17 cellular contexts compared by ENCODE assay signal in genomic region chr22:25714739-25715138, GRCh38. TPM values are rescaled to one million over a fixed set of nuclear protein-coding genes. Genes with fewer than 3 reads are reported as not detected.
DNase-seq lines count a peak whose midpoint lies in the region; ATAC-seq and TF ChIP-seq lines count a peak whose summit lies in the region.
"Had no signal": no experiment of that assay in that cellular context is flagged by ENCODE, and none has a peak within 500 bp of the region (broad histone marks: within the 10 kb centered on the region; RNA-seq: fewer than 3 reads in every experiment).

No MANE protein-coding gene starts in this region.

- ATAC-seq in activated T-cell treated with anti-CD3 and anti-CD28 coated beads, Interleukin-2, amount 50 U/mL, for 72 hours (replicated peaks in 1 of 2): peak; percentile 38 to 52
- no peak for ATAC-seq in HG03520 (IDR thresholded peaks at IDR 0.05; ENCODE audit: unreplicated experiment)
- ATAC-seq: GM12878, HCT116 had no signal

- no peaks in the 10 kb centered on the region for H3K9me3 ChIP-seq in skeletal muscle tissue (ENCODE audit: control insufficient read depth in 3 of 3, low read length in 3 of 3)
- H3K9me3 ChIP-seq: BLaER1 had no signal

- no peaks in the 10 kb centered on the region for H3K27me3 Mint-ChIP-seq in activated T-cell treated with anti-CD3 and anti-CD28 coated beads, Interleukin-2, amount 50 U/mL, for 72 hours (ENCODE audit: low read depth)
- peaks cover 4% of the 10 kb centered on the region for H3K27me3 Mint-ChIP-seq in nephron (ENCODE audit: low read depth)

- no peak overlapping the region for H3K4me3 ChIP-seq in skeletal muscle tissue (ENCODE audit: low read length in 3 of 3)
- H3K4me3 ChIP-seq: BLaER1, GM12878, GM23248 had no signal

- peak overlapping the region; percentile 69 for H3K27ac ChIP-seq in skeletal muscle tissue (ENCODE audit: low read depth, low read length)
- H3K27ac ChIP-seq: BLaER1, GM23248, HL-60 had no signal

- no peak for TF ChIP-seq CTCF in nephron (IDR thresholded peaks at IDR 0.05; ENCODE audit: unreplicated experiment in 3 of 3)

- H3K36me3 Mint-ChIP-seq in activated T-cell treated with anti-CD3 and anti-CD28 coated beads, Interleukin-2, amount 50 U/mL, for 72 hours (ENCODE audit: insufficient read depth in 2 of 2): peaks cover 2 to 15% of the 10 kb centered on the region in 2 donors
- H3K36me3 Mint-ChIP-seq in nephron (ENCODE audit: low read depth): peaks cover 15% of the 10 kb centered on the region

- H3K36me3 ChIP-seq in skeletal muscle tissue (ENCODE audit: control insufficient read depth in 3 of 3, insufficient read depth in 3 of 3, low read length in 3 of 3): peaks cover 0 to 2% (median 0%) of the 10 kb centered on the region in 3 donors

- no peaks in the 10 kb centered on the region for H3K27me3 ChIP-seq in skeletal muscle tissue (ENCODE audit: control insufficient read depth in 3 of 3, insufficient read depth in 3 of 3, low read length in 3 of 3)
- H3K27me3 ChIP-seq: BLaER1 had no signal

- no peaks in the 10 kb centered on the region for H3K9me3 Mint-ChIP-seq in activated T-cell treated with anti-CD3 and anti-CD28 coated beads, Interleukin-2, amount 50 U/mL, for 72 hours
- no peaks in the 10 kb centered on the region for H3K9me3 Mint-ChIP-seq in nephron

- no peak overlapping the region for H3K27ac Mint-ChIP-seq in activated T-cell treated with anti-CD3 and anti-CD28 coated beads, Interleukin-2, amount 50 U/mL, for 72 hours
- H3K27ac Mint-ChIP-seq in nephron: peak overlapping the region in 2 of 3 experiments; percentile 31 to 79

- peaks cover 40% of the 10 kb centered on the region for H3K4me1 Mint-ChIP-seq in activated T-cell treated with anti-CD3 and anti-CD28 coated beads, Interleukin-2, amount 50 U/mL, for 72 hours (ENCODE audit: low read depth)
- H3K4me1 Mint-ChIP-seq in nephron: peaks cover 36% of the 10 kb centered on the region

- peak in 1 of 2 donors; percentile 19 for DNase-seq in activated T-cell treated with anti-CD3 and anti-CD28 coated beads, Interleukin-2, amount 50 U/mL, for 72 hours
- DNase-seq in activated T-cell treated with anti-CD3 and anti-CD28 coated beads for 4 hours (no peak), NCI-H524 (lab: John Stamatoyannopoulos, UW) (no peak), NCI-H510A (lab: John Stamatoyannopoulos, UW) (no peak)
- DNase-seq: 8988T, AML-193, DMS 273 treated with DMSO at 0.1 percent for 48 hours, DMS79, GM23248 had no signal

- peak overlapping the region in 2 of 3 donors; percentile 9 to 20 for H3K9ac ChIP-seq in skeletal muscle tissue (ENCODE audit: low read depth in 1 of 3, low read length in 3 of 3)
- H3K9ac ChIP-seq: BLaER1, GM23248 had no signal

- H3K4me1 ChIP-seq in skeletal muscle tissue (ENCODE audit: control insufficient read depth in 3 of 3, insufficient read depth in 3 of 3, low read length in 3 of 3): peaks cover 0 to 15% (median 11%) of the 10 kb centered on the region in 3 donors

- no peak overlapping the region for H3K4me3 Mint-ChIP-seq in activated T-cell treated with anti-CD3 and anti-CD28 coated beads, Interleukin-2, amount 50 U/mL, for 72 hours
- no peak overlapping the region for H3K4me3 Mint-ChIP-seq in nephron

RNA-seq across cellular contexts. Expression of gene MYO18B, which starts 27.2 kb away (rescaled TPM):
- 1 to 10 TPM; 2.4 to 2.8 TPM for total RNA-seq in activated T-cell treated with anti-CD3 and anti-CD28 coated beads, Interleukin-2, amount 50 U/mL, for 72 hours
- total RNA-seq in skeletal muscle tissue: 144 TPM
- total RNA-seq: G401, GM23248 had no signal

Comparison
In these comparisons a context has a peak if more than half of its experiments do, and no peak if none do; other contexts are left out.
1. RNA of gene MYO18B, which starts 27.2 kb away (total RNA-seq): 144 TPM in skeletal muscle tissue (single experiment); 2.4 to 2.8 TPM in activated T-cell treated with anti-CD3 and anti-CD28 coated beads, Interleukin-2, amount 50 U/mL, for 72 hours; every median in the first group is over 10 times any median in the second.